Comparison of ENCODE assay signal across 16 cellular contexts in genomic region chr11:12206529-12206928, GRCh38.
DNase-seq lines count a peak whose midpoint lies in the region; ATAC-seq, FAIRE-seq and TF ChIP-seq lines count a peak whose summit lies in the region.
"Had no signal": no experiment of that assay in that cellular context is flagged by ENCODE, and none has a peak within 500 bp of the region (broad histone marks: within the 10 kb centered on the region; RNA-seq: fewer than 3 reads in every experiment).

No MANE protein-coding gene starts in this region.

- H3K27me3 ChIP-seq in SK-N-SH (ENCODE audit: insufficient read depth) (no peaks in the 10 kb centered on the region), K562 (ENCODE audit: control insufficient read depth in 2 of 2, insufficient read depth in 2 of 2, low read length in 2 of 2) (no peaks in the 10 kb centered on the region), lower lobe of right lung (ENCODE audit: low read depth) (no peaks in the 10 kb centered on the region), uterus (no peaks in the 10 kb centered on the region)
- H3K27me3 ChIP-seq: neural progenitor cell, thyroid gland had no signal

- no peak for FAIRE-seq in K562 (lab: Jason Lieb, UNC)

- peaks cover 0 to 10% of the 10 kb centered on the region in 2 experiments; a peak in 3 of 4 replicates for H3K4me1 ChIP-seq in SK-N-SH (ENCODE audit: control insufficient read depth in 1 of 2, insufficient read depth in 2 of 2, low read depth in 1 of 2, low read length in 1 of 2)
- H3K4me1 ChIP-seq in K562 (replicated peaks in 1 of 2; ENCODE audit: control insufficient read depth in 2 of 2, insufficient read depth in 2 of 2, low read length in 2 of 2) = peaks cover 0 to 18% of the 10 kb centered on the region in 2 experiments; a peak in 4 of 5 replicates
- peaks cover 3% of the 10 kb centered on the region for H3K4me1 ChIP-seq in lower lobe of right lung
- H3K4me1 ChIP-seq in uterus = peaks cover 0 to 7% of the 10 kb centered on the region in 2 donors
- H3K4me1 ChIP-seq: neural progenitor cell, thyroid gland had no signal

- H3K27ac ChIP-seq in SK-N-SH (ENCODE audit: low read depth in 2 of 2, low read length in 1 of 2) (peak overlapping the region in 1 of 2 experiments; percentile 100; a peak in 2 of 4 replicates), K562 (ENCODE audit: extremely low read depth, low read depth, low read length) (no peak overlapping the region; the same call in 2 of the 3 replicates), lower lobe of right lung (no peak overlapping the region), uterus (no peak overlapping the region)
- H3K27ac ChIP-seq: neural progenitor cell, thyroid gland had no signal

- H3K9me1 ChIP-seq in K562 (ENCODE audit: control insufficient read depth, insufficient read depth, low read length) = no peaks in the 10 kb centered on the region

- H3F3A ChIP-seq in SK-N-SH (replicated peaks; ENCODE audit: insufficient read depth) = peaks cover 19% of the 10 kb centered on the region

- WGBS in SK-N-SH (ENCODE audit: low lambda C conversion rate) = 89% methylated on average over 3 of the region's 3 CpGs
- 54% methylated on average over 2 of the region's 3 CpGs for WGBS in K562 (ENCODE audit: insufficient coverage, low coverage, missing lambda C conversion rate)

- H4K20me1 ChIP-seq in SK-N-SH (ENCODE audit: insufficient read depth) (no peaks in the 10 kb centered on the region), K562 (replicated peaks; ENCODE audit: control insufficient read depth, insufficient read depth, low read length) (no peaks in the 10 kb centered on the region)

- H3K36me3 ChIP-seq in SK-N-SH (replicated peaks in 1 of 2; ENCODE audit: control insufficient read depth in 1 of 2, insufficient read depth in 2 of 2, low read length in 1 of 2) (peaks cover 31 to 78% of the 10 kb centered on the region in 2 experiments), K562 (ENCODE audit: control insufficient read depth, insufficient read depth, low read length) (peaks cover 54% of the 10 kb centered on the region), lower lobe of right lung (peaks cover 54% of the 10 kb centered on the region), uterus (no peaks in the 10 kb centered on the region)
- H3K36me3 ChIP-seq: neural progenitor cell had no signal

- H3K9me3 ChIP-seq in SK-N-SH = no peaks in the 10 kb centered on the region
- 0 out of 2 replicates have a peak, but pooled peaks cover 2% of the 10 kb centered on the region for H3K9me3 ChIP-seq in K562 (replicated peaks; ENCODE audit: control insufficient read depth, insufficient read depth, low read depth, low read length)
- H3K9me3 ChIP-seq in lower lobe of right lung = no peaks in the 10 kb centered on the region
- no peaks in the 10 kb centered on the region for H3K9me3 ChIP-seq in uterus
- H3K9me3 ChIP-seq: thyroid gland had no signal

- no peak for TF ChIP-seq RAD21 in SK-N-SH (IDR thresholded peaks at IDR 0.05; ENCODE audit: low read length)
- TF ChIP-seq RAD21 in K562 (CRISPR knock-in tag; conservative IDR thresholded peaks at IDR 0.05 in 1 of 2, IDR thresholded peaks at IDR 0.05 in 1 of 2) = no peak

- no peaks in the 10 kb centered on the region for H3K9me2 ChIP-seq in SK-N-SH

- DNase-seq in SK-N-SH (no peak), HFFc6 (no peak), K562 (ENCODE audit: extremely low read depth in 1 of 4, low spot score in 3 of 4) (no peak), lower lobe of right lung (no peak), SW 1271 (lab: John Stamatoyannopoulos, UW) (no peak), uterus (no peak)
- DNase-seq: 8988T; activated effector memory CD4-positive, alpha-beta T cell treated with Interleukin-2 at 50 U/mL for 16 hours; cerebellar nuclear complex; NCI-H1694; NCI-H748 treated with DMSO at 0.1 percent for 48 hours; SHP77 treated with DMSO at 0.1 percent for 48 hours; thyroid gland had no signal

- BruUV-seq in K562 (replicated peaks; lab: Mats Ljungman, UMichigan) = no TSS peak

- H3K36me3 Mint-ChIP-seq in HFFc6 (ENCODE audit: low read depth) = peaks cover 95% of the 10 kb centered on the region
- no peaks in the 10 kb centered on the region for H3K36me3 Mint-ChIP-seq in stimulated activated memory B cell treated with anti-CD40 and anti-IgM and Interleukin-4, amounts not matched to agents 10 μg/mL and 1 μg/mL and 100 μg/mL, for 72 hours
- H3K36me3 Mint-ChIP-seq: neural progenitor cell had no signal

- peak overlapping the region; percentile 5; the same call in 1 of the 2 replicates for H3K9ac ChIP-seq in SK-N-SH
- no peak overlapping the region; a peak in 1 of 4 replicates for H3K9ac ChIP-seq in K562 (ENCODE audit: insufficient read depth in 1 of 2, low read depth in 2 of 2, low read length in 2 of 2)
- H3K9ac ChIP-seq: neural progenitor cell had no signal

- TF ChIP-seq CTCF in SK-N-SH (IDR thresholded peaks at IDR 0.05) = no peak
- TF ChIP-seq CTCF in HFFc6 (IDR thresholded peaks at IDR 0.05) = no peak
- TF ChIP-seq CTCF in K562 (IDR thresholded peaks at IDR 0.05 in 2 of 3, conservative IDR thresholded peaks at IDR 0.05 in 1 of 3; ENCODE audit: insufficient read depth in 2 of 3, low read depth in 1 of 3, low read length in 3 of 3) = no peak
- TF ChIP-seq CTCF in lower lobe of right lung (IDR thresholded peaks at IDR 0.05) = no peak
- no peak for TF ChIP-seq CTCF in uterus (IDR thresholded peaks at IDR 0.05)

- H3K79me2 ChIP-seq in SK-N-SH (ENCODE audit: insufficient read depth) = peaks cover 92% of the 10 kb centered on the region
- H3K79me2 ChIP-seq in K562 (ENCODE audit: control insufficient read depth, insufficient read depth, low read length) = peaks cover 7% of the 10 kb centered on the region; the same call in 1 of the 3 replicates

- H3K4me3 Mint-ChIP-seq in HFFc6 = peak overlapping the region; percentile 8; the same call in 1 of the 2 replicates
- H3K4me3 Mint-ChIP-seq in stimulated activated memory B cell treated with anti-CD40 and anti-IgM and Interleukin-4, amounts not matched to agents 10 μg/mL and 1 μg/mL and 100 μg/mL, for 72 hours = no peak overlapping the region
- H3K4me3 Mint-ChIP-seq: neural progenitor cell had no signal

- H3K27me3 Mint-ChIP-seq in HFFc6 (ENCODE audit: insufficient read depth) = peaks cover 2% of the 10 kb centered on the region
- peaks cover 22% of the 10 kb centered on the region for H3K27me3 Mint-ChIP-seq in stimulated activated memory B cell treated with anti-CD40 and anti-IgM and Interleukin-4, amounts not matched to agents 10 μg/mL and 1 μg/mL and 100 μg/mL, for 72 hours

- in situ Hi-C loops in K562 (cut with MboI) = no loop called here

- H3K4me2 ChIP-seq in SK-N-SH (no peak overlapping the region), K562 (ENCODE audit: insufficient read depth, low read length) (no peak overlapping the region)
- H3K4me2 ChIP-seq: neural progenitor cell had no signal

- ATAC-seq in SK-N-SH treated with all-trans-retinoic acid at 6 μM for 48 hours (no peak), K562 (no peak), lower lobe of right lung (peak; percentile 23 to 41)
- no peak for ATAC-seq in stimulated activated memory B cell treated with anti-CD40 and anti-IgM and Interleukin-4, amounts not matched to agents 10 μg/mL and 1 μg/mL and 100 μg/mL, for 72 hours

- H3K27ac Mint-ChIP-seq in HFFc6 = peak overlapping the region; percentile 87
- no peak overlapping the region for H3K27ac Mint-ChIP-seq in stimulated activated memory B cell treated with anti-CD40 and anti-IgM and Interleukin-4, amounts not matched to agents 10 μg/mL and 1 μg/mL and 100 μg/mL, for 72 hours
- H3K27ac Mint-ChIP-seq: neural progenitor cell had no signal

- no peak overlapping the region for H2AFZ ChIP-seq in SK-N-SH (ENCODE audit: low read depth)
- no peak overlapping the region for H2AFZ ChIP-seq in K562 (ENCODE audit: low read depth, low read length)
- H2AFZ ChIP-seq: neural progenitor cell had no signal

- CTCF ChIA-PET in SK-N-SH (lab: Yijun Ruan, JAX) (interaction anchor here (0.7 to 2.0 kb wide), 4 partner anchors 10 to 118 kb away, joined by 3 to 5 read pairs (median 3); no protein-coding TSS in a partner anchor), K562 (lab: Yijun Ruan, JAX; ENCODE audit: low intra/inter-chr PET ratio) (no interaction called here)

- no peak for TF ChIP-seq POLR2A in K562 (conservative IDR thresholded peaks at IDR 0.05)
- TF ChIP-seq POLR2A in uterus (IDR thresholded peaks at IDR 0.05) = no peak

- intact Hi-C loops in K562 (cut with micrococcal nuclease) = no loop called here
- intact Hi-C loops in lower lobe of right lung (cut with DNase I) = no loop called here
- intact Hi-C loops in uterus (cut with DNase I; ENCODE audit: low total_unique reads) = no loop called here

- H3K4me1 Mint-ChIP-seq in HFFc6 (ENCODE audit: low read depth) = peaks cover 80% of the 10 kb centered on the region
- peaks cover 6% of the 10 kb centered on the region for H3K4me1 Mint-ChIP-seq in stimulated activated memory B cell treated with anti-CD40 and anti-IgM and Interleukin-4, amounts not matched to agents 10 μg/mL and 1 μg/mL and 100 μg/mL, for 72 hours

- POLR2A ChIA-PET in SK-N-SH (lab: Yijun Ruan, JAX) (no interaction called here), K562 (lab: Yijun Ruan, JAX) (no interaction called here)

- TF ChIP-seq EP300 in SK-N-SH (IDR thresholded peaks at IDR 0.05; ENCODE audit: borderline replicate concordance in 1 of 2, low read depth in 1 of 2, low read length in 1 of 2) (no peak), K562 (IDR thresholded peaks at IDR 0.05; ENCODE audit: low read length) (no peak)

- peaks cover 6% of the 10 kb centered on the region; the same call in 1 of the 2 replicates for H3K9me3 Mint-ChIP-seq in HFFc6
- H3K9me3 Mint-ChIP-seq in stimulated activated memory B cell treated with anti-CD40 and anti-IgM and Interleukin-4, amounts not matched to agents 10 μg/mL and 1 μg/mL and 100 μg/mL, for 72 hours = peaks cover 3% of the 10 kb centered on the region
- H3K9me3 Mint-ChIP-seq: neural progenitor cell had no signal

- no peak overlapping the region for H3K4me3 ChIP-seq in SK-N-SH (ENCODE audit: low read depth in 2 of 2, low read length in 1 of 2)
- no peak overlapping the region for H3K4me3 ChIP-seq in K562
- no peak overlapping the region for H3K4me3 ChIP-seq in lower lobe of right lung
- no peak overlapping the region for H3K4me3 ChIP-seq in uterus
- H3K4me3 ChIP-seq: neural progenitor cell, thyroid gland had no signal

TF ChIP-seq in SK-N-SH, 30 proteins besides CTCF, POLR2A, EP300 and RAD21 (continues in another document):
- no peak for TF ChIP-seq SMC3 (IDR thresholded peaks at IDR 0.05; ENCODE audit: low read depth, low read length)

TF ChIP-seq in SK-N-SH treated with all-trans-retinoic acid at 6 μM for 48 hours, 23 proteins besides CTCF, POLR2A, EP300 and RAD21 (continues in another document):
- no peak for TF ChIP-seq OSR1 (CRISPR knock-in tag; IDR thresholded peaks at IDR 0.05)
- no peak for TF ChIP-seq GLIS3 (CRISPR knock-in tag; IDR thresholded peaks at IDR 0.05)
- TF ChIP-seq ARNTL (CRISPR knock-in tag; IDR thresholded peaks at IDR 0.05; ENCODE audit: borderline replicate concordance, low read depth) = no peak
- no peak for TF ChIP-seq TCF4 (CRISPR knock-in tag; IDR thresholded peaks at IDR 0.05; ENCODE audit: borderline replicate concordance)

TF ChIP-seq in K562, 482 proteins besides CTCF, POLR2A, EP300 and RAD21 (continues in another document):
- TF ChIP-seq CTBP1 (IDR thresholded peaks at IDR 0.05; ENCODE audit: borderline replicate concordance) (no peak), MECOM (CRISPR knock-in tag; IDR thresholded peaks at IDR 0.05) (no peak)

Comparison
In these comparisons a context has a peak if more than half of its experiments do, and no peak if none do; other contexts are left out.
1. ATAC-seq: peak in lower lobe of right lung (2 of 2); none in SK-N-SH treated with all-trans-retinoic acid at 6 μM for 48 hours (single experiment), K562 (single experiment) and stimulated activated memory B cell treated with anti-CD40 and anti-IgM and Interleukin-4, amounts not matched to agents 10 μg/mL and 1 μg/mL and 100 μg/mL, for 72 hours (single experiment).